1 cellular context compared by ENCODE assay signal in the genomic region with DNA sequence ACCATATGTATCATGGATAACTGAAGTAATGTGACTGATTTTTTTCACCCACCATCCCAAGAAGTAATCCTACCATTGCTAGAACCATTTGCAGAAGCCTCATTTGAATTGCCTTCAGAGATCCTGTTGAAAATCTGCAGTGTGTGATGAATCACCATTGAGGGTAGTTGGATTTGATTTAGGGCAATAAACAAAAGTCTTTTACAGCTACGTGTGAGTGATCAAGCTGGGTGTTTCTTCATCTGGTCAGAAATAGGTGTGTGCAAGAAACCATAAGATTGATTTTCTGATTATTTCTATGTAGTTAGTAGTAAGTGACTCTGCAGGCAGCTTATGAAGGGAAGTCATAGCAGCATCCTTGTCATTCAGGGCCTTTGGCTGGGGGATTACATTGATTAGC.
TF ChIP-seq lines count a peak whose summit lies in the region.

No MANE protein-coding gene starts in this region.

TF ChIP-seq in HepG2, 621 proteins besides CTCF, POLR2A, EP300 and RAD21 (continued from another document):
- TF ChIP-seq PRDM10 (CRISPR knock-in tag; IDR thresholded peaks at IDR 0.05; ENCODE audit: low read depth), result no peak
- no peak for TF ChIP-seq NCOA5 (CRISPR knock-in tag; IDR thresholded peaks at IDR 0.05)
- no peak for TF ChIP-seq EHMT2 (IDR thresholded peaks at IDR 0.05; ENCODE audit: borderline replicate concordance, low read depth, low read length)
- no peak for TF ChIP-seq TBX2 (CRISPR knock-in tag; IDR thresholded peaks at IDR 0.05; ENCODE audit: borderline replicate concordance)
- no peak for TF ChIP-seq ZNF644 (CRISPR knock-in tag; IDR thresholded peaks at IDR 0.05; ENCODE audit: low read depth)
TF ChIP-seq in HepG2: peak in this region for 3.
